Comparison of ENCODE assay signal across 11 cellular contexts in genomic region chr21:28111151-28111619, GRCh38.
DNase-seq lines count a peak whose midpoint lies in the region; ATAC-seq and TF ChIP-seq lines count a peak whose summit lies in the region.
"Had no signal": no experiment of that assay in that cellular context is flagged by ENCODE, and none has a peak within 500 bp of the region (broad histone marks: within the 10 kb centered on the region; RNA-seq: fewer than 3 reads in every experiment).

No MANE protein-coding gene starts in this region.

- no peaks in the 10 kb centered on the region for H3K9me3 Mint-ChIP-seq in nephron progenitor cell
- H3K9me3 Mint-ChIP-seq: stimulated activated naive CD8-positive, alpha-beta T cell treated with anti-CD3 and anti-CD28 coated beads, Interleukin-15, amount 100 ng/mL, for 72 hours had no signal

- H3K4me3 ChIP-seq in aorta (ENCODE audit: low read length in 2 of 2) = peak overlapping the region; percentile 1 to 25
- H3K4me3 ChIP-seq: Peyer's patch had no signal

- H3K4me3 Mint-ChIP-seq in nephron progenitor cell = peak overlapping the region; percentile 18
- H3K4me3 Mint-ChIP-seq: stimulated activated naive CD8-positive, alpha-beta T cell treated with anti-CD3 and anti-CD28 coated beads, Interleukin-15, amount 100 ng/mL, for 72 hours had no signal

- WGBS in aorta, 2 donors = 2 to 4% methylated on average over 7 of the region's 7 CpGs

- peak overlapping the region; percentile 74 for H3K27ac Mint-ChIP-seq in nephron progenitor cell
- H3K27ac Mint-ChIP-seq: stimulated activated naive CD8-positive, alpha-beta T cell treated with anti-CD3 and anti-CD28 coated beads, Interleukin-15, amount 100 ng/mL, for 72 hours had no signal

- H3K4me1 ChIP-seq in aorta (ENCODE audit: control insufficient read depth in 1 of 2, insufficient read depth in 2 of 2, low read length in 2 of 2) = peaks cover 0 to 1% of the 10 kb centered on the region in 2 donors
- H3K4me1 ChIP-seq: Peyer's patch had no signal

- ATAC-seq in aorta (ENCODE audit: low FRiP score) (peak; percentile 93), GM18868 (IDR thresholded peaks at IDR 0.05; ENCODE audit: unreplicated experiment) (no peak), HG03095 (IDR thresholded peaks at IDR 0.05; ENCODE audit: unreplicated experiment) (no peak)
- ATAC-seq: stimulated activated naive CD8-positive, alpha-beta T cell treated with anti-CD3 and anti-CD28 coated beads, Interleukin-15, amount 100 ng/mL, for 72 hours had no signal

- no peak for TF ChIP-seq CTCF in nephron progenitor cell (IDR thresholded peaks at IDR 0.05)

- peaks cover 4% of the 10 kb centered on the region for H3K27me3 Mint-ChIP-seq in nephron progenitor cell (ENCODE audit: low read depth, poor library complexity)
- H3K27me3 Mint-ChIP-seq: stimulated activated naive CD8-positive, alpha-beta T cell treated with anti-CD3 and anti-CD28 coated beads, Interleukin-15, amount 100 ng/mL, for 72 hours had no signal

- DNase-seq in NCI-H82 (lab: John Stamatoyannopoulos, UW) (peak; percentile 8), NCI-H82 treated with DMSO at 0.1 percent for 48 hours (lab: John Stamatoyannopoulos, UW; ENCODE audit: unreplicated experiment) (no peak), fibroblast of peridontal ligament (ENCODE audit: extremely low read depth) (peak; percentile 100), nephron progenitor cell (peak; percentile 15), aorta (peak in 1 of 2 donors; percentile 60), NCI-H146 treated with DMSO at 0.1 percent for 48 hours (lab: John Stamatoyannopoulos, UW; ENCODE audit: unreplicated experiment) (no peak)
- DNase-seq: stimulated activated naive CD8-positive, alpha-beta T cell treated with anti-CD3 and anti-CD28 coated beads, Interleukin-15, amount 100 ng/mL, for 72 hours had no signal

- intact Hi-C loops in aorta (cut with DNase I) = no loop called here

- H3K36me3 Mint-ChIP-seq in nephron progenitor cell (ENCODE audit: low read depth) = no peaks in the 10 kb centered on the region

- no peaks in the 10 kb centered on the region for H3K27me3 ChIP-seq in aorta (ENCODE audit: control insufficient read depth in 1 of 2, insufficient read depth in 2 of 2, low read length in 1 of 2)
- H3K27me3 ChIP-seq: Peyer's patch had no signal

- H3K4me1 Mint-ChIP-seq in nephron progenitor cell = peaks cover 16% of the 10 kb centered on the region
- H3K4me1 Mint-ChIP-seq: stimulated activated naive CD8-positive, alpha-beta T cell treated with anti-CD3 and anti-CD28 coated beads, Interleukin-15, amount 100 ng/mL, for 72 hours had no signal

- H3K9me3 ChIP-seq in aorta (ENCODE audit: control insufficient read depth, low read length) = no peaks in the 10 kb centered on the region
- H3K9me3 ChIP-seq: Peyer's patch had no signal

- no peaks in the 10 kb centered on the region for H3K36me3 ChIP-seq in aorta (ENCODE audit: control insufficient read depth in 1 of 2, insufficient read depth in 2 of 2, low read length in 1 of 2)
- H3K36me3 ChIP-seq: Peyer's patch had no signal

- H3K27ac ChIP-seq in aorta (ENCODE audit: low read depth in 1 of 2, low read length in 2 of 2) = peak overlapping the region in 1 of 2 donors; percentile 28
- H3K27ac ChIP-seq: 22Rv1 had no signal

Comparison
In these comparisons a context has a peak if more than half of its experiments do, and no peak if none do; other contexts are left out.
1. DNase-seq: peak in NCI-H82 (single experiment), fibroblast of peridontal ligament (single experiment) and nephron progenitor cell (single experiment); none in NCI-H82 treated with DMSO at 0.1 percent for 48 hours (single experiment) and NCI-H146 treated with DMSO at 0.1 percent for 48 hours (single experiment).